In genomic region chr11:130237282-130238006, GRCh38 we compare ENCODE assay signal across 19 cellular contexts.
"Had no signal": no experiment of that assay in that cellular context is flagged by ENCODE, and none has a peak within 500 bp of the region (broad histone marks: within the 10 kb centered on the region; RNA-seq: fewer than 3 reads in every experiment).

No MANE protein-coding gene starts in this region.

- H3K27ac Mint-ChIP-seq: activated CD4-positive, alpha-beta T cell treated with anti-CD3 and anti-CD28 coated beads, Interleukin-2, amount 10 ng/mL, durations not matched to agents 24 days and 14 days; activated CD8-positive, alpha-beta T cell treated with anti-CD3 and anti-CD28 coated beads, Interleukin-2, amount 10 ng/mL, durations not matched to agents 7 days and 5 days; activated naive CD8-positive, alpha-beta T cell treated with anti-CD3 and anti-CD28 coated beads, Interleukin-2, amount 10 ng/mL, durations not matched to agents 7 days and 5 days; neural progenitor cell; stimulated activated naive CD8-positive, alpha-beta T cell treated with anti-CD3 and anti-CD28 coated beads, Interleukin-15, Interleukin-2, amounts not matched to agents 100 ng/mL and 50 ng/mL, for 24 hours had no signal

- H2AFZ ChIP-seq: neural progenitor cell had no signal

- H3K9me3 ChIP-seq: colonic mucosa, left lung, ovary, suprapubic skin, upper lobe of left lung had no signal

- H3K4me3 Mint-ChIP-seq: activated CD4-positive, alpha-beta T cell treated with anti-CD3 and anti-CD28 coated beads, Interleukin-2, amount 10 ng/mL, durations not matched to agents 24 days and 14 days; activated CD8-positive, alpha-beta T cell treated with anti-CD3 and anti-CD28 coated beads, Interleukin-2, amount 10 ng/mL, durations not matched to agents 7 days and 5 days; activated naive CD8-positive, alpha-beta T cell treated with anti-CD3 and anti-CD28 coated beads, Interleukin-2, amount 10 ng/mL, durations not matched to agents 7 days and 5 days; brain; naive B cell; neural progenitor cell; stimulated activated naive CD8-positive, alpha-beta T cell treated with anti-CD3 and anti-CD28 coated beads, Interleukin-15, Interleukin-2, amounts not matched to agents 100 ng/mL and 50 ng/mL, for 24 hours had no signal

- DNase-seq: activated CD8-positive, alpha-beta memory T cell treated with anti-CD3 and anti-CD28 coated beads, Interleukin-2, amount 50 U/mL, for 4 hours; activated CD8-positive, alpha-beta T cell treated with anti-CD3 and anti-CD28 coated beads, Interleukin-2, amount 10 ng/mL, durations not matched to agents 7 days and 5 days; activated gamma-delta T cell treated with Interleukin-2 at 50 U/mL for 16 hours; activated naive CD8-positive, alpha-beta T cell treated with anti-CD3 and anti-CD28 coated beads, Interleukin-2, amount 10 ng/mL, durations not matched to agents 7 days and 5 days; central memory CD4-positive, alpha-beta T cell; colonic mucosa; kidney; left lung; mammary epithelial cell; naive B cell; ovary; upper lobe of left lung had no signal

- H3K4me1 Mint-ChIP-seq: activated naive CD8-positive, alpha-beta T cell treated with anti-CD3 and anti-CD28 coated beads, Interleukin-2, amount 10 ng/mL, durations not matched to agents 7 days and 5 days; brain; neural progenitor cell had no signal

- H3K9ac ChIP-seq: neural progenitor cell had no signal

- H3K27ac ChIP-seq: colonic mucosa, left lung, neural progenitor cell, ovary, suprapubic skin, upper lobe of left lung had no signal

- H3K36me3 ChIP-seq: colonic mucosa, ovary had no signal

- H3K4me1 ChIP-seq: colonic mucosa, left lung, neural progenitor cell, suprapubic skin had no signal

- H3K9me3 Mint-ChIP-seq: activated CD4-positive, alpha-beta T cell treated with anti-CD3 and anti-CD28 coated beads, Interleukin-2, amount 10 ng/mL, durations not matched to agents 24 days and 14 days; activated naive CD8-positive, alpha-beta T cell treated with anti-CD3 and anti-CD28 coated beads, Interleukin-2, amount 10 ng/mL, durations not matched to agents 7 days and 5 days; brain; naive B cell; neural progenitor cell; stimulated activated naive CD8-positive, alpha-beta T cell treated with anti-CD3 and anti-CD28 coated beads, Interleukin-15, Interleukin-2, amounts not matched to agents 100 ng/mL and 50 ng/mL, for 24 hours had no signal

- H3K27me3 Mint-ChIP-seq: activated CD4-positive, alpha-beta T cell treated with anti-CD3 and anti-CD28 coated beads, Interleukin-2, amount 10 ng/mL, durations not matched to agents 24 days and 14 days; activated naive CD8-positive, alpha-beta T cell treated with anti-CD3 and anti-CD28 coated beads, Interleukin-2, amount 10 ng/mL, durations not matched to agents 7 days and 5 days; brain; naive B cell; stimulated activated naive CD8-positive, alpha-beta T cell treated with anti-CD3 and anti-CD28 coated beads, Interleukin-15, Interleukin-2, amounts not matched to agents 100 ng/mL and 50 ng/mL, for 24 hours had no signal

- H3K4me3 ChIP-seq: colonic mucosa, left lung, neural progenitor cell, ovary, suprapubic skin, upper lobe of left lung had no signal

- H3K27me3 ChIP-seq: colonic mucosa, left lung, neural progenitor cell, ovary, suprapubic skin, upper lobe of left lung had no signal

- H3K4me2 ChIP-seq: neural progenitor cell had no signal

- ATAC-seq: activated CD8-positive, alpha-beta T cell treated with anti-CD3 and anti-CD28 coated beads, Interleukin-2, amount 10 ng/mL, durations not matched to agents 7 days and 5 days; esophagus mucosa; left lung; sciatic nerve had no signal
